Comparison of ENCODE assay signal across 15 cellular contexts in the genomic region with DNA sequence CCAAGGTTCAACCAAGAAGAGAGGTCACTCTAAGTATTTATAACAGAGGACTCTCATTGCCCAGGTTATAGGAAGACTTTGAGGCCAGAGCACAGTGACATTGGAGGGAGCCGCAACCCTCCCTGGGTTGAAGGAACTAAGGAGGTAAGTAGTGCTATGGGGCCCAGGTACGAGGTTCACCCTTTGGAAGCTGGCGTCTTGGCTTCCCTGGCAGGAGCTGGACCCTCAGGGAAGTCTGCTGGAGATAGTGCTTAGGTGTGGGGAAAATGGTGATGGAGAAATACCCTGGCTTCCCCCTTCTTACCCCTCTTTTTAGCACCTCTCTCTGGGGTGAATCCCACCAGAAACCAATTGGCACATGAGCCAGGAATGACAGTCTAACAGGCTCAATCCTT.
DNase-seq lines count a peak whose midpoint lies in the region; ATAC-seq, FAIRE-seq and TF ChIP-seq lines count a peak whose summit lies in the region.
"Had no signal": no experiment of that assay in that cellular context is flagged by ENCODE, and none has a peak within 500 bp of the region (broad histone marks: within the 10 kb centered on the region; RNA-seq: fewer than 3 reads in every experiment).

No MANE protein-coding gene starts in this region.

- H3K9me3 ChIP-seq in spleen (no peaks in the 10 kb centered on the region), uterus (no peaks in the 10 kb centered on the region)
- H3K9me3 ChIP-seq: A549, BE2C had no signal

- TF ChIP-seq CTCF in coronary artery (IDR thresholded peaks at IDR 0.05) (no peak), spleen (IDR thresholded peaks at IDR 0.05 in 8 of 11, conservative IDR thresholded peaks at IDR 0.05 in 3 of 11) (no peak), uterus (IDR thresholded peaks at IDR 0.05) (no peak), D721Med (IDR thresholded peaks at IDR 0.05; ENCODE audit: insufficient read depth, missing control alignments) (no peak)

- H3K4me1 ChIP-seq in spleen (peaks cover 0 to 16% (median 7%) of the 10 kb centered on the region in 6 donors), uterus (no peaks in the 10 kb centered on the region)
- H3K4me1 ChIP-seq: A549, BE2C had no signal

- H3K27ac ChIP-seq in coronary artery: no peak overlapping the region
- no peak overlapping the region for H3K27ac ChIP-seq in spleen
- H3K27ac ChIP-seq in uterus: no peak overlapping the region
- H3K27ac ChIP-seq: A549, HL-60 had no signal

- no peak for TF ChIP-seq POLR2A in spleen (IDR thresholded peaks at IDR 0.05)
- no peak for TF ChIP-seq POLR2A in uterus (IDR thresholded peaks at IDR 0.05)

- H3K36me3 ChIP-seq in spleen (no peaks in the 10 kb centered on the region), uterus (no peaks in the 10 kb centered on the region)
- H3K36me3 ChIP-seq: BE2C had no signal

- no peak for FAIRE-seq in D721Med (lab: Jason Lieb, UNC)
- FAIRE-seq: A549 had no signal

- peak; percentile 59 for DNase-seq in coronary artery (ENCODE audit: low spot score)
- peak; percentile 6 for DNase-seq in islet precursor cell
- peak; percentile 17 for DNase-seq in spleen
- DNase-seq in uterus: no peak
- DNase-seq in D721Med (ENCODE audit: insufficient read length, low spot score): no peak
- DNase-seq: BE2C, COR-L47, DMS53, GF-D8 had no signal

- intact Hi-C loops in spleen (cut with DNase I; ENCODE audit: low total_unique reads) (no loop called here), uterus (cut with DNase I; ENCODE audit: low total_unique reads) (no loop called here)

- ATAC-seq in activated CD4-positive, CD25-positive, alpha-beta regulatory T cell treated with anti-CD3 and anti-CD28 coated beads, Interleukin-2, amount 50 U/mL, for 24 hours: no peak
- no peak for ATAC-seq in HG03460 (IDR thresholded peaks at IDR 0.05; ENCODE audit: unreplicated experiment)
- ATAC-seq: A549; CD8-positive, alpha-beta T cell; HCT116 had no signal

- WGBS in spleen, 5 donors: 88 to 99% (median 93%) methylated on average over 3 of the region's 3 CpGs

- H3K4me3 ChIP-seq in coronary artery (no peak overlapping the region), spleen (no peak overlapping the region), uterus (no peak overlapping the region)
- H3K4me3 ChIP-seq: A549 had no signal

- H3K27me3 ChIP-seq in spleen (replicated peaks in 1 of 7): peaks cover 0 to 21% (median 0%) of the 10 kb centered on the region in 7 donors
- no peaks in the 10 kb centered on the region for H3K27me3 ChIP-seq in uterus
- H3K27me3 ChIP-seq: BE2C had no signal

Comparison
In these comparisons a context has a peak if more than half of its experiments do, and no peak if none do; other contexts are left out.
1. DNase-seq: peak in coronary artery (single experiment), islet precursor cell (single experiment) and spleen (single experiment); none in uterus (0 of 2) and D721Med (single experiment).